Comparison of ENCODE assay signal across 24 cellular contexts in genomic region chr17:570403-570802, GRCh38.
"Had no signal": no experiment of that assay in that cellular context is flagged by ENCODE, and none has a peak within 500 bp of the region (broad histone marks: within the 10 kb centered on the region; RNA-seq: fewer than 3 reads in every experiment).

No MANE protein-coding gene starts in this region.

- DNase-seq: activated CD4-positive, alpha-beta T cell treated with anti-CD3 and anti-CD28 coated beads for 4 hours; activated CD4-positive, alpha-beta T cell treated with anti-CD3 and anti-CD28 coated beads, Interleukin-2, amount 50 U/mL, for 48 hours; activated CD8-positive, alpha-beta memory T cell treated with anti-CD3 and anti-CD28 coated beads, Interleukin-2, amount 10 ng/mL, durations not matched to agents 7 days and 5 days; activated gamma-delta T cell treated with Interleukin-2 at 50 U/mL for 16 hours; activated naive CD4-positive, alpha-beta T cell treated with anti-CD3 and anti-CD28 coated beads, Interleukin-2, amount 10 ng/mL, durations not matched to agents 7 days and 5 days; activated naive CD8-positive, alpha-beta T cell treated with anti-CD3 and anti-CD28 coated beads for 36 hours; activated T-cell treated with anti-CD3 and anti-CD28 coated beads, Interleukin-2, amount 50 U/mL, for 24 hours; anterior cingulate cortex; NCI-H1092; NCI-H1417; NCI-H1930; NCI-H345; NCI-H510A; NCI-H526 treated with DMSO at 0.1 percent for 48 hours; NCI-H82; OCI-M1; RPMI8226 had no signal

- H3K4me1 Mint-ChIP-seq: activated CD8-positive, alpha-beta memory T cell treated with anti-CD3 and anti-CD28 coated beads, Interleukin-2, amount 10 ng/mL, durations not matched to agents 7 days and 5 days had no signal

- H3K4me3 Mint-ChIP-seq: activated CD8-positive, alpha-beta memory T cell treated with anti-CD3 and anti-CD28 coated beads, Interleukin-2, amount 10 ng/mL, durations not matched to agents 7 days and 5 days; activated naive CD4-positive, alpha-beta T cell treated with anti-CD3 and anti-CD28 coated beads, Interleukin-2, amount 10 ng/mL, durations not matched to agents 7 days and 5 days; activated naive CD8-positive, alpha-beta T cell treated with anti-CD3 and anti-CD28 coated beads for 36 hours; activated T-cell treated with anti-CD3 and anti-CD28 coated beads, Interleukin-2, amount 50 U/mL, for 24 hours; T-helper 1 cell treated with Interleukin-12 subunit alpha and Interleukin-12 subunit beta and Interleukin-4 antibody, amounts not matched to agents 30 μg/mL and 1 μg/mL, for 36 hours had no signal

- ATAC-seq: activated CD4-positive, CD25-positive, alpha-beta regulatory T cell treated with anti-CD3 and anti-CD28 coated beads, Interleukin-2, amount 50 U/mL, for 24 hours; activated CD8-positive, alpha-beta memory T cell treated with anti-CD3 and anti-CD28 coated beads, Interleukin-2, amount 10 ng/mL, durations not matched to agents 7 days and 5 days; Panc1; Right ventricle myocardium inferior had no signal

- H3K27me3 Mint-ChIP-seq: activated CD8-positive, alpha-beta memory T cell treated with anti-CD3 and anti-CD28 coated beads, Interleukin-2, amount 10 ng/mL, durations not matched to agents 7 days and 5 days; activated naive CD4-positive, alpha-beta T cell treated with anti-CD3 and anti-CD28 coated beads, Interleukin-2, amount 10 ng/mL, durations not matched to agents 7 days and 5 days; activated naive CD8-positive, alpha-beta T cell treated with anti-CD3 and anti-CD28 coated beads for 36 hours; activated T-cell treated with anti-CD3 and anti-CD28 coated beads, Interleukin-2, amount 50 U/mL, for 24 hours had no signal

- H3K27ac Mint-ChIP-seq: activated CD8-positive, alpha-beta memory T cell treated with anti-CD3 and anti-CD28 coated beads, Interleukin-2, amount 10 ng/mL, durations not matched to agents 7 days and 5 days; activated naive CD4-positive, alpha-beta T cell treated with anti-CD3 and anti-CD28 coated beads, Interleukin-2, amount 10 ng/mL, durations not matched to agents 7 days and 5 days; activated naive CD8-positive, alpha-beta T cell treated with anti-CD3 and anti-CD28 coated beads for 36 hours; activated T-cell treated with anti-CD3 and anti-CD28 coated beads, Interleukin-2, amount 50 U/mL, for 24 hours; activated T-helper 2 cell treated with anti-CD3 and anti-CD28 coated beads, Interferon-gamma antibody, Interleukin-2, Interleukin-4, amounts not matched to agents 10 μg/mL and 5 μg/mL and 100 μg/mL, durations not matched to agents 14 hours and 24 hours and 36 hours had no signal

- H3K27me3 ChIP-seq: SJSA1 had no signal

- H3K9me3 Mint-ChIP-seq: activated naive CD8-positive, alpha-beta T cell treated with anti-CD3 and anti-CD28 coated beads for 36 hours; activated T-cell treated with anti-CD3 and anti-CD28 coated beads, Interleukin-2, amount 50 U/mL, for 24 hours; activated T-helper 2 cell treated with anti-CD3 and anti-CD28 coated beads, Interferon-gamma antibody, Interleukin-2, Interleukin-4, amounts not matched to agents 10 μg/mL and 5 μg/mL and 100 μg/mL, durations not matched to agents 14 hours and 24 hours and 36 hours; T-helper 1 cell treated with Interleukin-12 subunit alpha and Interleukin-12 subunit beta and Interleukin-4 antibody, amounts not matched to agents 30 μg/mL and 1 μg/mL, for 36 hours had no signal

- H3K4me3 ChIP-seq: SJSA1 had no signal

- H3K27ac ChIP-seq: KMS-11, SJSA1 had no signal
